8 cellular contexts compared by ENCODE assay signal in genomic region chr6:43070028-43070632, GRCh38. TPM values are rescaled to one million over a fixed set of nuclear protein-coding genes. Genes with fewer than 3 reads are reported as not detected.
DNase-seq lines count a peak whose midpoint lies in the region; ATAC-seq and TF ChIP-seq lines count a peak whose summit lies in the region.

No MANE protein-coding gene starts in this region.

- H3K36me3 ChIP-seq in KMS-11 (ENCODE audit: insufficient read depth) = no peaks in the 10 kb centered on the region

- no peaks in the 10 kb centered on the region for H3K9me3 Mint-ChIP-seq in activated CD4-positive, alpha-beta T cell treated with anti-CD3 and anti-CD28 coated beads, Interleukin-2, amount 10 ng/mL, durations not matched to agents 7 days and 5 days

- H4K20me1 ChIP-seq in KMS-11 (ENCODE audit: insufficient read depth) = no peaks in the 10 kb centered on the region

- no peak overlapping the region for H3K27ac ChIP-seq in KMS-11

- H3K4me1 ChIP-seq in KMS-11 (ENCODE audit: low read depth, poor library complexity, severe bottlenecking) = peaks cover 9% of the 10 kb centered on the region

- H3K36me3 Mint-ChIP-seq in activated CD4-positive, alpha-beta T cell treated with anti-CD3 and anti-CD28 coated beads, Interleukin-2, amount 10 ng/mL, durations not matched to agents 7 days and 5 days (ENCODE audit: low read depth) = no peaks in the 10 kb centered on the region

- ATAC-seq in sciatic nerve (peak; percentile 39), GM21528 (IDR thresholded peaks at IDR 0.05; ENCODE audit: low FRiP score, unreplicated experiment) (no peak), GM21619 (IDR thresholded peaks at IDR 0.05; ENCODE audit: unreplicated experiment) (no peak)

- H3K79me2 ChIP-seq in KMS-11 (ENCODE audit: insufficient read depth, low read depth) = no peaks in the 10 kb centered on the region

- no peak overlapping the region for H3K4me3 ChIP-seq in KMS-11 (IDR thresholded peaks at IDR 0.05; ENCODE audit: insufficient read depth, low read depth, low read length)

- H3K27me3 Mint-ChIP-seq in activated CD4-positive, alpha-beta T cell treated with anti-CD3 and anti-CD28 coated beads, Interleukin-2, amount 10 ng/mL, durations not matched to agents 7 days and 5 days = no peaks in the 10 kb centered on the region

- intact Hi-C loops in sciatic nerve (cut with DNase I) = no loop called here

- no peak overlapping the region for H3K4me2 ChIP-seq in KMS-11

- POLR2A ChIA-PET in activated CD4-positive, alpha-beta T cell treated with anti-CD3 and anti-CD28 coated beads, Interleukin-2, amount 10 ng/mL, durations not matched to agents 7 days and 5 days (lab: Charles Lee) = no interaction called here

- peaks cover 6% of the 10 kb centered on the region for H3K4me1 Mint-ChIP-seq in activated CD4-positive, alpha-beta T cell treated with anti-CD3 and anti-CD28 coated beads, Interleukin-2, amount 10 ng/mL, durations not matched to agents 7 days and 5 days

- DNase-seq in activated CD4-positive, alpha-beta T cell treated with anti-CD3 and anti-CD28 coated beads, Interleukin-2, amount 10 ng/mL, durations not matched to agents 7 days and 5 days = peak; percentile 46
- no peak for DNase-seq in activated CD4-positive, alpha-beta T cell treated with anti-CD3 and anti-CD28 coated beads, Interleukin-2, amount 50 U/mL, for 4 hours
- DNase-seq in SKM-1 treated with dmso at 0.1 percent for 144 hours (lab: John Stamatoyannopoulos, UW; ENCODE audit: unreplicated experiment) = peak; percentile 66
- peak; percentile 69 for DNase-seq in fibroblast of gingiva (ENCODE audit: low read depth)
- no peak for DNase-seq in sciatic nerve (ENCODE audit: low spot score)

- TF ChIP-seq CTCF in KMS-11 (conservative IDR thresholded peaks at IDR 0.05; ENCODE audit: low read depth, low read length) = peak; percentile 61

- no peak overlapping the region for H3K27ac Mint-ChIP-seq in activated CD4-positive, alpha-beta T cell treated with anti-CD3 and anti-CD28 coated beads, Interleukin-2, amount 10 ng/mL, durations not matched to agents 7 days and 5 days

- no peak overlapping the region for H3K4me3 Mint-ChIP-seq in activated CD4-positive, alpha-beta T cell treated with anti-CD3 and anti-CD28 coated beads, Interleukin-2, amount 10 ng/mL, durations not matched to agents 7 days and 5 days

- no peak overlapping the region for H3K9ac ChIP-seq in KMS-11

- CTCF ChIA-PET in activated CD4-positive, alpha-beta T cell treated with anti-CD3 and anti-CD28 coated beads, Interleukin-2, amount 10 ng/mL, durations not matched to agents 7 days and 5 days (lab: Charles Lee) = no interaction called here

- no peak overlapping the region for H2AFZ ChIP-seq in KMS-11 (ENCODE audit: low read depth)

- no peaks in the 10 kb centered on the region for H3K27me3 ChIP-seq in KMS-11 (ENCODE audit: insufficient read depth, low read depth)

RNA-seq across cellular contexts. Expression of gene PTK7, which starts 6.0 kb away (rescaled TPM):
- 1 to 10 TPM; 1.3 to 1.9 TPM for total RNA-seq in activated CD4-positive, alpha-beta T cell treated with anti-CD3 and anti-CD28 coated beads, Interleukin-2, amount 10 ng/mL, durations not matched to agents 7 days and 5 days
- 11.0 TPM for total RNA-seq in sciatic nerve

RNA-seq across cellular contexts. Expression of gene KLC4, which starts 10.7 kb away (rescaled TPM):
- total RNA-seq in activated CD4-positive, alpha-beta T cell treated with anti-CD3 and anti-CD28 coated beads, Interleukin-2, amount 10 ng/mL, durations not matched to agents 7 days and 5 days = 10 to 100 TPM; 12.7 to 17.0 TPM
- 35.5 TPM for total RNA-seq in sciatic nerve

RNA-seq across cellular contexts. Expression of gene MRPL2, which starts 10.9 kb away (rescaled TPM):
- total RNA-seq in activated CD4-positive, alpha-beta T cell treated with anti-CD3 and anti-CD28 coated beads, Interleukin-2, amount 10 ng/mL, durations not matched to agents 7 days and 5 days = 10 to 100 TPM; 53.9 to 59.3 TPM
- 40.4 TPM for total RNA-seq in sciatic nerve

RNA-seq across cellular contexts. Expression of gene CUL7, which starts 16.5 kb away (rescaled TPM):
- 10 to 100 TPM in 1 of 2 experiments, 1 to 10 TPM in 1; 9.7 to 11.2 TPM for total RNA-seq in activated CD4-positive, alpha-beta T cell treated with anti-CD3 and anti-CD28 coated beads, Interleukin-2, amount 10 ng/mL, durations not matched to agents 7 days and 5 days
- 20.9 TPM for total RNA-seq in sciatic nerve

RNA-seq across cellular contexts. Expression of gene RRP36, which starts 48.7 kb away (rescaled TPM):
- total RNA-seq in activated CD4-positive, alpha-beta T cell treated with anti-CD3 and anti-CD28 coated beads, Interleukin-2, amount 10 ng/mL, durations not matched to agents 7 days and 5 days = 10 to 100 TPM; 65.3 to 68.4 TPM
- 34.6 TPM for total RNA-seq in sciatic nerve

Comparison
In these comparisons a context has a peak if more than half of its experiments do, and no peak if none do; other contexts are left out.
1. DNase-seq: peak in activated CD4-positive, alpha-beta T cell treated with anti-CD3 and anti-CD28 coated beads, Interleukin-2, amount 10 ng/mL, durations not matched to agents 7 days and 5 days (single experiment), SKM-1 treated with dmso at 0.1 percent for 144 hours (single experiment) and fibroblast of gingiva (single experiment); none in activated CD4-positive, alpha-beta T cell treated with anti-CD3 and anti-CD28 coated beads, Interleukin-2, amount 50 U/mL, for 4 hours (0 of 2) and sciatic nerve (single experiment).